Comparison of ENCODE assay signal across 16 cellular contexts in genomic region chr15:84387086-84387485, GRCh38.
DNase-seq lines count a peak whose midpoint lies in the region; ATAC-seq, FAIRE-seq and TF ChIP-seq lines count a peak whose summit lies in the region.
"Had no signal": no experiment of that assay in that cellular context is flagged by ENCODE, and none has a peak within 500 bp of the region (broad histone marks: within the 10 kb centered on the region; RNA-seq: fewer than 3 reads in every experiment).

No MANE protein-coding gene starts in this region.

- H3K36me3 ChIP-seq in astrocyte (ENCODE audit: insufficient read depth, low read length): no peaks in the 10 kb centered on the region

- H3K27me3 ChIP-seq in astrocyte (ENCODE audit: insufficient read depth, low read length): no peaks in the 10 kb centered on the region

- H3K9ac ChIP-seq in astrocyte (ENCODE audit: low read length): no peak overlapping the region

- FAIRE-seq in astrocyte (lab: Jason Lieb, UNC): no peak
- FAIRE-seq: A549 had no signal

- intact Hi-C loops in left ventricle myocardium superior (cut with micrococcal nuclease) (no loop called here), left cardiac atrium (cut with DNase I) (no loop called here)

- H3K4me1 ChIP-seq in astrocyte (ENCODE audit: insufficient read depth, low read length): no peaks in the 10 kb centered on the region
- H3K4me1 ChIP-seq: A549, Caco-2 had no signal

- H3K27ac Mint-ChIP-seq in astrocyte (ENCODE audit: unreplicated experiment) (no peak overlapping the region), type B pancreatic cell (peak overlapping the region; percentile 74)
- H3K27ac Mint-ChIP-seq: CD4-positive, alpha-beta T cell had no signal

- H3K4me2 ChIP-seq in astrocyte (ENCODE audit: low read length): no peak overlapping the region
- H3K4me2 ChIP-seq: A549 had no signal

- H3K9me3 Mint-ChIP-seq in astrocyte (ENCODE audit: unreplicated experiment) (peaks cover 2% of the 10 kb centered on the region), type B pancreatic cell (no peaks in the 10 kb centered on the region)
- H3K9me3 Mint-ChIP-seq: CD4-positive, alpha-beta T cell had no signal

- H3K27me3 Mint-ChIP-seq in astrocyte (ENCODE audit: low read depth, unreplicated experiment) (peaks cover 31% of the 10 kb centered on the region), type B pancreatic cell (peaks cover 20% of the 10 kb centered on the region)

- H3K4me1 Mint-ChIP-seq in astrocyte (ENCODE audit: low read depth, unreplicated experiment) (peaks cover 6% of the 10 kb centered on the region), type B pancreatic cell (ENCODE audit: unreplicated experiment) (peaks cover 6% of the 10 kb centered on the region)

- H3K36me3 Mint-ChIP-seq in astrocyte (ENCODE audit: low read depth, unreplicated experiment) (no peaks in the 10 kb centered on the region), type B pancreatic cell (no peaks in the 10 kb centered on the region)

- DNase-seq in left ventricle myocardium superior (peak; percentile 6), left cardiac atrium (no peak), astrocyte (ENCODE audit: low read depth) (no peak), left lobe of liver (ENCODE audit: low spot score) (peak; percentile 22), type B pancreatic cell (ENCODE audit: extremely low spot score, unreplicated experiment) (no peak), T1000 (lab: John Stamatoyannopoulos, UW) (no peak)
- no peak for DNase-seq in activated CD4-positive, alpha-beta T cell treated with anti-CD3 and anti-CD28 coated beads for 1 hour
- DNase-seq: Caco-2; CD4-positive, alpha-beta T cell; GDM1; H7; KG1; NCI-H1105 treated with DMSO at 0.1 percent for 48 hours; NCI-H1694 had no signal

- H3K4me3 Mint-ChIP-seq in astrocyte (ENCODE audit: unreplicated experiment) (peak overlapping the region; percentile 45), type B pancreatic cell (no peak overlapping the region)
- H3K4me3 Mint-ChIP-seq: CD4-positive, alpha-beta T cell had no signal

- H3K9me3 ChIP-seq in astrocyte (ENCODE audit: insufficient read depth, low read depth, low read length): no peaks in the 10 kb centered on the region
- H3K9me3 ChIP-seq: Caco-2 had no signal

- TF ChIP-seq CTCF in astrocyte (IDR thresholded peaks at IDR 0.05; ENCODE audit: insufficient read depth, low read depth, low read length) (no peak), type B pancreatic cell (conservative IDR thresholded peaks at IDR 0.05) (no peak)

- no peak overlapping the region for H3K4me3 ChIP-seq in astrocyte (ENCODE audit: insufficient read depth, low read depth, low read length)
- H3K4me3 ChIP-seq: A549 had no signal

- ATAC-seq in left ventricle myocardium superior (no peak), left cardiac atrium (no peak), left lobe of liver (no peak)
- ATAC-seq: A549, Panc1 had no signal

- H2AFZ ChIP-seq in astrocyte (ENCODE audit: low read depth, low read length): no peak overlapping the region

- H3K79me2 ChIP-seq in astrocyte (ENCODE audit: insufficient read depth, low read length): no peaks in the 10 kb centered on the region

- H4K20me1 ChIP-seq in astrocyte (ENCODE audit: insufficient read depth, low read length): no peaks in the 10 kb centered on the region

- no peak overlapping the region for H3K27ac ChIP-seq in astrocyte (ENCODE audit: low read depth, low read length)
- H3K27ac ChIP-seq: A549 had no signal

Comparison
In these comparisons a context has a peak if more than half of its experiments do, and no peak if none do; other contexts are left out.
1. DNase-seq: peak in left ventricle myocardium superior (single experiment) and left lobe of liver (single experiment); none in left cardiac atrium (single experiment), astrocyte (single experiment), type B pancreatic cell (single experiment), T1000 (single experiment) and activated CD4-positive, alpha-beta T cell treated with anti-CD3 and anti-CD28 coated beads for 1 hour (single experiment).